Comparison of ENCODE assay signal across 8 cellular contexts in the genomic region with DNA sequence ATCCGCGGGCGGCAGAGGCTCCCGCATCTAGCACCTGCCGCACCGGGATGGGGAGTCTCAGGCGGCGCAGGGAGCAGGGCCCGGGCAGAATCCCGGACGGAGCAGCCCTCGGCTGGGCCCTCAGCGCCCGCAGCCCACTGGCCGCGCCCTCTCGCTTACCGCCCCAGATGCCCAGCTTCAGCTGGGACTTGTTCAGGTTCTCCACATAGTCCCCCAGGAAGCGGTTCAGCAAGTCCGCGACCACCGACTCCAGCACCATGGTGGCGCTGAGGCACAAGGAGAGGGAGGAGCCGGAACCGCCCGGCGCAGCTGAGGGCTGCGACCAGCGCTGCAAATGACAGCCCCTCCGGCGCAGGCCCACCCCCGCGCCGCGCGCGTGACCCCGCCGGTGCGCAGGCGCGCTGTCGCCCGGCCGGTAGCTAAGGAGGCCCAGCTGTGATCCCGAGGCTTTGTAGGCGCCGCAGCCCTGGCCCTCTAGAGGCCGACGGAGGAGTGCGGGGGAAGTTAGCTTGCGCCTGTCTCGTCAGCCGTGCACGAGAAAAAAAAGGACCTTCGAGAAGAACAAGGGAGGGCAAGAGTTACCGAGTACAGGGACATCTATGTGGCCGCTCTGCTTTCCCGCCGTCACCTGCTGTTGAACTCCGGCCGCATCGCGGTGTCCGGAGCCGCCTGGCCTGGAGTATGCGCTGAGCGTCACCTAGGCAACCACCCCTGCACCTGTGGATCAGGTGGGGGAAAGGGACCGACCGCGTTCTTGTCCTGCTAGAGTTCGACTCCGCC. TPM values are rescaled to one million over a fixed set of nuclear protein-coding genes. Genes with fewer than 3 reads are reported as not detected.
DNase-seq lines count a peak whose midpoint lies in the region; ATAC-seq and TF ChIP-seq lines count a peak whose summit lies in the region.

A gene with protein sequence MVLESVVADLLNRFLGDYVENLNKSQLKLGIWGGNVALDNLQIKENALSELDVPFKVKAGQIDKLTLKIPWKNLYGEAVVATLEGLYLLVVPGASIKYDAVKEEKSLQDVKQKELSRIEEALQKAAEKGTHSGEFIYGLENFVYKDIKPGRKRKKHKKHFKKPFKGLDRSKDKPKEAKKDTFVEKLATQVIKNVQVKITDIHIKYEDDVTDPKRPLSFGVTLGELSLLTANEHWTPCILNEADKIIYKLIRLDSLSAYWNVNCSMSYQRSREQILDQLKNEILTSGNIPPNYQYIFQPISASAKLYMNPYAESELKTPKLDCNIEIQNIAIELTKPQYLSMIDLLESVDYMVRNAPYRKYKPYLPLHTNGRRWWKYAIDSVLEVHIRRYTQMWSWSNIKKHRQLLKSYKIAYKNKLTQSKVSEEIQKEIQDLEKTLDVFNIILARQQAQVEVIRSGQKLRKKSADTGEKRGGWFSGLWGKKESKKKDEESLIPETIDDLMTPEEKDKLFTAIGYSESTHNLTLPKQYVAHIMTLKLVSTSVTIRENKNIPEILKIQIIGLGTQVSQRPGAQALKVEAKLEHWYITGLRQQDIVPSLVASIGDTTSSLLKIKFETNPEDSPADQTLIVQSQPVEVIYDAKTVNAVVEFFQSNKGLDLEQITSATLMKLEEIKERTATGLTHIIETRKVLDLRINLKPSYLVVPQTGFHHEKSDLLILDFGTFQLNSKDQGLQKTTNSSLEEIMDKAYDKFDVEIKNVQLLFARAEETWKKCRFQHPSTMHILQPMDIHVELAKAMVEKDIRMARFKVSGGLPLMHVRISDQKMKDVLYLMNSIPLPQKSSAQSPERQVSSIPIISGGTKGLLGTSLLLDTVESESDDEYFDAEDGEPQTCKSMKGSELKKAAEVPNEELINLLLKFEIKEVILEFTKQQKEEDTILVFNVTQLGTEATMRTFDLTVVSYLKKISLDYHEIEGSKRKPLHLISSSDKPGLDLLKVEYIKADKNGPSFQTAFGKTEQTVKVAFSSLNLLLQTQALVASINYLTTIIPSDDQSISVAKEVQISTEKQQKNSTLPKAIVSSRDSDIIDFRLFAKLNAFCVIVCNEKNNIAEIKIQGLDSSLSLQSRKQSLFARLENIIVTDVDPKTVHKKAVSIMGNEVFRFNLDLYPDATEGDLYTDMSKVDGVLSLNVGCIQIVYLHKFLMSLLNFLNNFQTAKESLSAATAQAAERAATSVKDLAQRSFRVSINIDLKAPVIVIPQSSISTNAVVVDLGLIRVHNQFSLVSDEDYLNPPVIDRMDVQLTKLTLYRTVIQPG (N-terminal part only) (minus strand): TSS at position 332 of the 780 bp plus-strand sequence. CDS start 73 bp downstream, at position 259.

- H3K9me3 ChIP-seq in BLaER1 (no peaks in the 10 kb centered on the region), colonic mucosa (no peaks in the 10 kb centered on the region)

- peak within 1 kb of the TSS; percentile 93 for H3K9ac ChIP-seq in BLaER1
- H3K9ac ChIP-seq in colonic mucosa (ENCODE audit: low read depth in 2 of 2, low read length in 2 of 2): peak within 1 kb of the TSS; percentile 83 to 88

- peaks cover 33% of the 10 kb centered on the region; the same call in 1 of the 2 replicates for H3K27me3 ChIP-seq in BLaER1
- no peaks in the 10 kb centered on the region for H3K27me3 ChIP-seq in colonic mucosa

- intact Hi-C loops in colonic mucosa (cut with DNase I): no loop called here

- DNase-seq in GM19238 (ENCODE audit: insufficient read length, low spot score): peak; percentile 87
- peak; percentile 78 for DNase-seq in NCI-H524 treated with DMSO at 0.1 percent for 48 hours (lab: John Stamatoyannopoulos, UW)
- peak; percentile 92 for DNase-seq in activated CD4-positive, alpha-beta T cell treated with anti-CD3 and anti-CD28 coated beads for 48 hours
- DNase-seq in colonic mucosa: peak; percentile 92
- DNase-seq in left kidney (ENCODE audit: low read depth, low spot score): peak; percentile 98
- peak; percentile 89 to 90 for DNase-seq in stimulated activated CD4-positive, alpha-beta T cell treated with anti-CD3 and anti-CD28 coated beads, Interleukin-2, amount 100 ng/mL, for 24 hours

- H3K27ac ChIP-seq in BLaER1: peak within 1 kb of the TSS; percentile 95
- H3K27ac ChIP-seq in colonic mucosa: peak within 1 kb of the TSS; percentile 100

- peak within 1 kb of the TSS; percentile 89 for H3K4me2 ChIP-seq in BLaER1

- peaks cover 41% of the 10 kb centered on the region for H4K20me1 ChIP-seq in BLaER1

- H3K36me3 ChIP-seq in BLaER1 (0 out of 2 replicates have a peak, but pooled peaks cover 4% of the 10 kb centered on the region), colonic mucosa (no peaks in the 10 kb centered on the region)

- ATAC-seq in HG03442 (IDR thresholded peaks at IDR 0.05; ENCODE audit: unreplicated experiment): peak; percentile 81

- H3K4me3 ChIP-seq in BLaER1: peak within 1 kb of the TSS; percentile 98
- H3K4me3 ChIP-seq in colonic mucosa: peak within 1 kb of the TSS; percentile 90

- TF ChIP-seq CTCF in colonic mucosa (IDR thresholded peaks at IDR 0.05): peak; percentile 67

- H3K4me1 ChIP-seq in BLaER1 (peaks cover 26% of the 10 kb centered on the region), colonic mucosa (no peaks in the 10 kb centered on the region)

RNA-seq across cellular contexts. Expression of the gene that starts here (rescaled TPM):
- 10 to 100 TPM; 33.9 to 56.5 TPM for total RNA-seq in colonic mucosa

Comparison
In these comparisons a context has a peak if more than half of its experiments do, and no peak if none do; other contexts are left out.
1. Peak in every context shown above with its lines: DNase-seq, ATAC-seq, H3K4me3 ChIP-seq and H3K27ac ChIP-seq.